ENCODE assay signal across 1 cellular context in the genomic region with DNA sequence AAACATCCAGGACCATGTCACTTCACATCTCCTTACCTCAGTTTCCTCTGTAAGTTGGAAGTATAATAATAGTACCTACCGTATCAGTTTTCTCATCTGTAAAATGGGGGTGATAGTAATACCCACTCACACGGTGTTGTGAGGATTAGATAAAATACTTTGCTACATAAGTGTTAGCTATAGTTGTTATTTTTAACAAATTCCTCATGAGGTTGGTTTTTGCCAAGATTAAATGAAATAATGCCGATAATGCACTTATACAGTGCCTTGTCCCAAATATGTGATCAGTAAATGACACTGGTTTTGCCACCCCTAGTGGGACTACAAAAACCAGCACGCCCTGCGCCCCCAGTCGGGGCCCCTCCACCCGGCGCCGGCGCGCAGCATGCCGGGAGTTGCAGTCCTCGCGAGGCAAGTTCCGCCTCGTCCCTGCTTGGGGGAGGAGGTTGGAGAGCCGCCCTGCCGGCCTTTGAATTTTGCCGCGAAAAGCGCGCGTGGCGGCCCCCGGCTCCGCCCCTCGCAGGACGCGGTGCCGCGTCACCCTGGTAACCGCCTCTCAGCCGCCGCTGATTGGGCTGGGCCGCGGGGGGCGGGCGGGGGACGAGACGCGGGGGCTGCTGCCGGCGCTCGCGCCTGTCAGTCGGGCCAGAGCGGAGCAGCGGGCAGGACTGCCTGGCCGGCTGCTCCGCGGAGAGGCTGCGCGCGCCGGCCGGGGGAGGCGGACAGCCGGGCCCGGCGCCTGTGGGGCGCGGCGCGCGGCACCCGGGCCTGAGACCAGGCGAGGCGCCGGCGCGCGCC.
TF ChIP-seq lines count a peak whose summit lies in the region.

Gene FAM222A, plus strand, starts transcription at position 639 of the 798 bp plus-strand sequence. CDS start 30,322 bp downstream, outside the sequence.

TF ChIP-seq in HEK293, 187 proteins besides CTCF, POLR2A, EP300 and RAD21 (continued from another document):
- TF ChIP-seq ZNF19 (tag by site-specific recombination; IDR thresholded peaks at IDR 0.05; ENCODE audit: low read depth) (no peak), ZNF37A (tag by site-specific recombination; IDR thresholded peaks at IDR 0.05) (no peak), ZNF600 (tag by site-specific recombination; IDR thresholded peaks at IDR 0.05) (0 out of 2 replicates have a peak, but pooled peaks have one; percentile 21), ZFP37 (tag by site-specific recombination; IDR thresholded peaks at IDR 0.05) (no peak), SP2 (tag by site-specific recombination; IDR thresholded peaks at IDR 0.05) (peak; percentile 74), ZNF76 (tag by site-specific recombination; IDR thresholded peaks at IDR 0.05; ENCODE audit: borderline replicate concordance, low read depth) (peak; percentile 96), ZSCAN4 (tag by site-specific recombination; IDR thresholded peaks at IDR 0.05) (no peak), ZNF169 (tag by site-specific recombination; IDR thresholded peaks at IDR 0.05) (no peak), ZNF518A (tag by site-specific recombination; conservative IDR thresholded peaks at IDR 0.05; ENCODE audit: low read depth) (no peak), ZNF768 (tag by site-specific recombination; IDR thresholded peaks at IDR 0.05) (no peak), ZNF785 (tag by site-specific recombination; IDR thresholded peaks at IDR 0.05) (no peak), ZNF274 (IDR thresholded peaks at IDR 0.05; ENCODE audit: low read length) (no peak), ZNF274 (tag by site-specific recombination; IDR thresholded peaks at IDR 0.05; ENCODE audit: borderline replicate concordance) (no peak), ZBTB26 (tag by site-specific recombination; optimal IDR thresholded peaks at IDR 0.05) (peak; percentile 12), KLF10 (tag by site-specific recombination; IDR thresholded peaks at IDR 0.05) (peak; percentile 35; the same call in 1 of the 2 replicates), ZNF664 (tag by site-specific recombination; IDR thresholded peaks at IDR 0.05) (peak; percentile 89), ZXDB (tag by site-specific recombination; IDR thresholded peaks at IDR 0.05) (peak; percentile 69), ZNF776 (tag by site-specific recombination; IDR thresholded peaks at IDR 0.05; ENCODE audit: borderline replicate concordance) (no peak), ZNF138 (tag by site-specific recombination; IDR thresholded peaks at IDR 0.05; ENCODE audit: borderline replicate concordance) (no peak), ZNF221 (tag by site-specific recombination; IDR thresholded peaks at IDR 0.05; ENCODE audit: borderline replicate concordance) (no peak), ZFP41 (tag by site-specific recombination; IDR thresholded peaks at IDR 0.05; ENCODE audit: borderline replicate concordance) (no peak), GLIS2 (tag by site-specific recombination; IDR thresholded peaks at IDR 0.05) (peak; percentile 80), SP3 (tag by site-specific recombination; IDR thresholded peaks at IDR 0.05) (peak; percentile 89), GLIS1 (tag by site-specific recombination; IDR thresholded peaks at IDR 0.05) (peak; percentile 29; the same call in 1 of the 2 replicates), SCRT2 (tag by site-specific recombination; IDR thresholded peaks at IDR 0.05) (no peak), ZNF23 (tag by site-specific recombination; IDR thresholded peaks at IDR 0.05; ENCODE audit: borderline replicate concordance) (no peak), ZNF623 (tag by site-specific recombination; IDR thresholded peaks at IDR 0.05) (no peak), ZNF629 (tag by site-specific recombination; IDR thresholded peaks at IDR 0.05) (no peak), HIC1 (tag by site-specific recombination; IDR thresholded peaks at IDR 0.05) (no peak), YY1 (tag by site-specific recombination; IDR thresholded peaks at IDR 0.05) (0 out of 2 replicates have a peak, but pooled peaks have one; percentile 10)
- TF ChIP-seq, protein P1, sequence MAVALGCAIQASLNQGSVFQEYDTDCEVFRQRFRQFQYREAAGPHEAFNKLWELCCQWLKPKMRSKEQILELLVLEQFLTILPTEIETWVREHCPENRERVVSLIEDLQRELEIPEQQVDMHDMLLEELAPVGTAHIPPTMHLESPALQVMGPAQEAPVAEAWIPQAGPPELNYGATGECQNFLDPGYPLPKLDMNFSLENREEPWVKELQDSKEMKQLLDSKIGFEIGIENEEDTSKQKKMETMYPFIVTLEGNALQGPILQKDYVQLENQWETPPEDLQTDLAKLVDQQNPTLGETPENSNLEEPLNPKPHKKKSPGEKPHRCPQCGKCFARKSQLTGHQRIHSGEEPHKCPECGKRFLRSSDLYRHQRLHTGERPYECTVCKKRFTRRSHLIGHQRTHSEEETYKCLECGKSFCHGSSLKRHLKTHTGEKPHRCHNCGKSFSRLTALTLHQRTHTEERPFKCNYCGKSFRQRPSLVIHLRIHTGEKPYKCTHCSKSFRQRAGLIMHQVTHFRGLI (tag by site-specific recombination; IDR thresholded peaks at IDR 0.05): peak; percentile 18; the same call in 1 of the 2 replicates
- TF ChIP-seq, protein P2, sequence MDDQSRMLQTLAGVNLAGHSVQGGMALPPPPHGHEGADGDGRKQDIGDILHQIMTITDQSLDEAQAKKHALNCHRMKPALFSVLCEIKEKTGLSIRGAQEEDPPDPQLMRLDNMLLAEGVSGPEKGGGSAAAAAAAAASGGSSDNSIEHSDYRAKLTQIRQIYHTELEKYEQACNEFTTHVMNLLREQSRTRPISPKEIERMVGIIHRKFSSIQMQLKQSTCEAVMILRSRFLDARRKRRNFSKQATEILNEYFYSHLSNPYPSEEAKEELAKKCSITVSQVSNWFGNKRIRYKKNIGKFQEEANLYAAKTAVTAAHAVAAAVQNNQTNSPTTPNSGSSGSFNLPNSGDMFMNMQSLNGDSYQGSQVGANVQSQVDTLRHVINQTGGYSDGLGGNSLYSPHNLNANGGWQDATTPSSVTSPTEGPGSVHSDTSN (CRISPR knock-in tag; IDR thresholded peaks at IDR 0.05): peak; percentile 14; the same call in 1 of the 2 replicates
